8 cellular contexts compared by ENCODE assay signal in the genomic region with DNA sequence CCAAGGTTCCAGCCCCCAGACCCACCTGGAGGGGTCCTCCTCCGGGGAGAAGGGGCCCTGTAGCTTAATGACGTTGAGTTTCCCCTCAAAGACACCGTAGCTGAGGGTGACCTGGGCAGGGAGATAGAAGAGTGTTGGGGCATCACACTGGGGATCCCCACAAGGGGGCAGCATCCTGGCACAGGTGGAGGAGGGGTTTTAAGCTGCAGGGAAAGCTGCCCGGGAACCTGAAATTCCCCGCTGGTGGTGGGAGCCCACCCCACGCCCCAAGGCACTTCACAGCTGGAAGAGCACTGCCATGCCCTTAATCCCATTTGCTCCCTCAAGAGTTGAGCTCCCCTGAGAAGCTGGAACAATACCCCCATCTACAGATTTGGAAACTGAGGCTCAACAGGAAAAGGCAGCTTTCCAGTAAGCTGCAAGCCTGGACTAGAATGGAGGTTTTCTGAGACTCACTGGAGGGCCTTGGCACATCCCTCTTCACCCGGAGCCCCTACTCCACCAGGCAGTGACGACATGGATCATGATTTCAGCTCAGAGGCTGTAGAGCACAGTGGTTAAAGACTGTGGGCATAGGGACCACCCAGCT. TPM values are rescaled to one million over a fixed set of nuclear protein-coding genes. Genes with fewer than 3 reads are reported as not detected.
DNase-seq lines count a peak whose midpoint lies in the region; ATAC-seq and TF ChIP-seq lines count a peak whose summit lies in the region.

No MANE protein-coding gene starts in this region.

- H3K36me3 Mint-ChIP-seq in CD4-positive, alpha-beta T cell (ENCODE audit: low read depth) = peaks cover 86% of the 10 kb centered on the region

- H3K4me1 Mint-ChIP-seq in CD4-positive, alpha-beta T cell (ENCODE audit: low read depth) = peaks cover 18% of the 10 kb centered on the region

- H3K79me1 ChIP-seq in trophoblast cell (ENCODE audit: low read length) = no peaks in the 10 kb centered on the region

- peak; percentile 25 to 61 (median 42) for DNase-seq in CD4-positive, alpha-beta T cell
- no peak for DNase-seq in HFF-Myc (ENCODE audit: extremely low read depth, low read depth)
- peak; percentile 44 for DNase-seq in epithelial cell of esophagus (ENCODE audit: low read depth)
- peak; percentile 51 for DNase-seq in stimulated activated CD4-positive, alpha-beta T cell treated with anti-CD3 and anti-CD28 coated beads, Interleukin-15, amount 100 ng/mL, for 24 hours
- no peak for DNase-seq in trophoblast cell
- no peak for DNase-seq in pons (ENCODE audit: low spot score)

- H3K18ac ChIP-seq in trophoblast cell (ENCODE audit: low read length) = no peak overlapping the region

- no peaks in the 10 kb centered on the region for H3K36me3 ChIP-seq in trophoblast cell (ENCODE audit: control insufficient read depth in 1 of 2, insufficient read depth in 2 of 2, low read length in 2 of 2)
- no peaks in the 10 kb centered on the region for H3K36me3 ChIP-seq in gastroesophageal sphincter

- peak overlapping the region; percentile 62 for H3K27ac Mint-ChIP-seq in CD4-positive, alpha-beta T cell

- no peak for ATAC-seq in CD4-positive, alpha-beta T cell (ENCODE audit: poor library complexity)
- no peak for ATAC-seq in gastroesophageal sphincter

- H4K12ac ChIP-seq in trophoblast cell (ENCODE audit: low read depth, low read length) = no peak overlapping the region

- TF ChIP-seq CTCF in CD4-positive, alpha-beta T cell (IDR thresholded peaks at IDR 0.05) = peak; percentile 70
- peak; percentile 79 for TF ChIP-seq CTCF in HFF-Myc (IDR thresholded peaks at IDR 0.05; ENCODE audit: low read depth, low read length, missing control alignments)
- peak; percentile 60; the same call in 1 of the 2 replicates for TF ChIP-seq CTCF in WI38 (IDR thresholded peaks at IDR 0.05; ENCODE audit: low read depth, low read length)
- TF ChIP-seq CTCF in epithelial cell of esophagus (IDR thresholded peaks at IDR 0.05; ENCODE audit: insufficient read depth, low read depth, low read length, missing control alignments) = peak; percentile 68
- TF ChIP-seq CTCF in gastroesophageal sphincter (IDR thresholded peaks at IDR 0.05) = peak in 1 of 4 experiments; percentile 25

- no peak overlapping the region for H3K27ac ChIP-seq in CD4-positive, alpha-beta T cell (ENCODE audit: low read depth, low read length)
- H3K27ac ChIP-seq in trophoblast cell (ENCODE audit: low read depth, low read length) (no peak overlapping the region), gastroesophageal sphincter (no peak overlapping the region)

- no peak for TF ChIP-seq EP300 in gastroesophageal sphincter (IDR thresholded peaks at IDR 0.05)

- no peaks in the 10 kb centered on the region for H3K27me3 ChIP-seq in CD4-positive, alpha-beta T cell (ENCODE audit: control insufficient read depth, insufficient read depth, low read length)
- no peaks in the 10 kb centered on the region for H3K27me3 ChIP-seq in trophoblast cell (ENCODE audit: insufficient read depth, low read length)
- H3K27me3 ChIP-seq in gastroesophageal sphincter = peaks cover 86% of the 10 kb centered on the region

- CTCF ChIA-PET in CD4-positive, alpha-beta T cell (lab: Charles Lee) = interaction anchor here (0.5 to 2.6 kb wide), 16 partner anchors 13 to 423 kb away, joined by 3 to 41 read pairs (median 4); a partner anchor contains a TSS

- intact Hi-C loops in CD4-positive, alpha-beta T cell (cut with DNase I, micrococcal nuclease) = loop anchor here (1.0 kb wide), 1 partner anchor 26 kb away; no protein-coding TSS in a partner anchor

- H2AK5ac ChIP-seq in trophoblast cell (ENCODE audit: low read length) = no peak overlapping the region

- no peaks in the 10 kb centered on the region for H3K79me2 ChIP-seq in trophoblast cell (ENCODE audit: control insufficient read depth, insufficient read depth, low read length, poor library complexity)

- no peaks in the 10 kb centered on the region for H3K9me3 Mint-ChIP-seq in CD4-positive, alpha-beta T cell

- H3K4me3 Mint-ChIP-seq in CD4-positive, alpha-beta T cell = no peak overlapping the region

- no peak overlapping the region for H4K91ac ChIP-seq in trophoblast cell (ENCODE audit: low read depth, low read length)

- POLR2A ChIA-PET in CD4-positive, alpha-beta T cell (lab: Charles Lee) = interaction anchor here (0.7 to 4.5 kb wide), 6 partner anchors 10 to 120 kb away, joined by 3 to 41 read pairs (median 6); a partner anchor contains a TSS

- H2AFZ ChIP-seq in trophoblast cell (ENCODE audit: insufficient read depth, low read length, poor library complexity) = no peak overlapping the region

- no peak overlapping the region for H2BK12ac ChIP-seq in trophoblast cell (ENCODE audit: low read length)

- no peaks in the 10 kb centered on the region for H3K27me3 Mint-ChIP-seq in CD4-positive, alpha-beta T cell

- no peak for TF ChIP-seq POLR2A in gastroesophageal sphincter (IDR thresholded peaks at IDR 0.05)

- H2BK120ac ChIP-seq in trophoblast cell (ENCODE audit: insufficient read depth, low read length, poor library complexity) = no peak overlapping the region

- WGBS in trophoblast cell (ENCODE audit: extremely low coverage, insufficient coverage, insufficient read length) = no CpG with 5 or more reads among the region's 8 CpGs
- 20% methylated on average over 3 of the region's 8 CpGs; no CpG with 5 or more reads in 1 of the 2 donors for WGBS in gastroesophageal sphincter (ENCODE audit: low coverage in 1 of 2), 2 donors

- H3K14ac ChIP-seq in trophoblast cell (ENCODE audit: low read length) = no peak overlapping the region

- no peak overlapping the region for H3K23ac ChIP-seq in trophoblast cell (ENCODE audit: low read length)

- H3K4me1 ChIP-seq in trophoblast cell (ENCODE audit: control insufficient read depth in 1 of 2, insufficient read depth in 2 of 2, low read length in 2 of 2) = no peaks in the 10 kb centered on the region
- H3K4me1 ChIP-seq in gastroesophageal sphincter = no peaks in the 10 kb centered on the region

- H3K4me2 ChIP-seq in trophoblast cell (ENCODE audit: low read length) = no peak overlapping the region

- no peak overlapping the region for H2BK5ac ChIP-seq in trophoblast cell (ENCODE audit: low read depth, low read length, poor library complexity)

- no peak overlapping the region for H3K4ac ChIP-seq in trophoblast cell (ENCODE audit: low read depth, low read length)

- H3K9ac ChIP-seq in trophoblast cell (ENCODE audit: low read length) = no peak overlapping the region

- no peaks in the 10 kb centered on the region for H3K9me3 ChIP-seq in CD4-positive, alpha-beta T cell (ENCODE audit: control insufficient read depth, low read length)
- H3K9me3 ChIP-seq in trophoblast cell (ENCODE audit: insufficient read depth, low read depth, low read length) = no peaks in the 10 kb centered on the region
- no peaks in the 10 kb centered on the region for H3K9me3 ChIP-seq in gastroesophageal sphincter

- H3K4me3 ChIP-seq in HFF-Myc (replicated peaks; ENCODE audit: low read depth, low read length) (no peak overlapping the region), WI38 (ENCODE audit: low read depth, low read length) (no peak overlapping the region), epithelial cell of esophagus (ENCODE audit: low read length) (no peak overlapping the region), trophoblast cell (ENCODE audit: low read depth, low read length) (no peak overlapping the region), gastroesophageal sphincter (no peak overlapping the region)

- H4K8ac ChIP-seq in trophoblast cell (ENCODE audit: low read depth, low read length) = no peak overlapping the region

RNA-seq across cellular contexts. Expression of a gene that starts 13.7 kb away (rescaled TPM):
- 10 to 100 TPM; 85.1 to 89.9 TPM for total RNA-seq in CD4-positive, alpha-beta T cell
- 0.08 and 0.36 TPM in 2 replicates for polyA plus RNA-seq in trophoblast cell (2013)
- 10 to 100 TPM in 3 of 4 donors, 1 to 10 TPM in 1; 6.4 to 14.6 (median 12.1) TPM for total RNA-seq in gastroesophageal sphincter

RNA-seq across cellular contexts. Expression of a gene that starts 45.2 kb away (rescaled TPM):
- total RNA-seq in CD4-positive, alpha-beta T cell = under 1 TPM; 0.05 to 0.20 TPM
- polyA plus RNA-seq in trophoblast cell (2013) = 0.49 and 0.51 TPM in 2 replicates
- under 1 TPM in 3 of 4 donors, not detected in 1; under 0.01 to 0.19 (median 0.16) TPM for total RNA-seq in gastroesophageal sphincter

RNA-seq across cellular contexts. Expression of a gene that starts 46.7 kb away (rescaled TPM):
- total RNA-seq in CD4-positive, alpha-beta T cell = under 1 TPM; 0.20 to 0.63 TPM
- polyA plus RNA-seq in trophoblast cell (2013) = 4.7 and 4.9 TPM in 2 replicates
- total RNA-seq in gastroesophageal sphincter = 10 to 100 TPM in 2 of 4 donors, 1 to 10 TPM in 2; 4.0 to 14.0 (median 9.9) TPM

Comparison
In these comparisons a context has a peak if more than half of its experiments do, and no peak if none do; other contexts are left out.
1. DNase-seq: peak in CD4-positive, alpha-beta T cell (10 of 10), epithelial cell of esophagus (single experiment) and stimulated activated CD4-positive, alpha-beta T cell treated with anti-CD3 and anti-CD28 coated beads, Interleukin-15, amount 100 ng/mL, for 24 hours (single experiment); none in HFF-Myc (single experiment), trophoblast cell (0 of 2) and pons (single experiment).
2. RNA of a gene that starts 13.7 kb away (total RNA-seq): 85.1 to 89.9 TPM in CD4-positive, alpha-beta T cell; 6.4 to 14.6 TPM in gastroesophageal sphincter; every median in the first group is over 4 times any median in the second.